ENCODE assay signal across 8 cellular contexts in genomic region chr14:96501746-96502620, GRCh38. TPM values are rescaled to one million over a fixed set of nuclear protein-coding genes. Genes with fewer than 3 reads are reported as not detected.
A peak's percentile ranks its signal among the peaks of the same experiment; 100 is the strongest.
DNase-seq lines count a peak whose midpoint lies in the region; ATAC-seq and TF ChIP-seq lines count a peak whose summit lies in the region.

Gene PAPOLA (plus strand): TSS chr14:96502382. CDS start chr14:96502593, 211 bp downstream.

- peak; percentile 83 for TF ChIP-seq POLR2A in prostate gland (IDR thresholded peaks at IDR 0.05)

- H3K27ac ChIP-seq in left ventricle myocardium inferior (replicated peaks), result peak within 1 kb of the TSS; percentile 97
- H3K27ac ChIP-seq in prostate gland, result peak within 1 kb of the TSS; percentile 94 to 98
- H3K27ac ChIP-seq in urinary bladder (ENCODE audit: low read depth), result peak within 1 kb of the TSS; percentile 95

- WGBS in prostate gland, result under 1% methylated on average over 71 of the region's 87 CpGs
- WGBS in urinary bladder, result under 1% methylated on average over 87 of the region's 87 CpGs

- peak within 1 kb of the TSS; percentile 89 for H3K4me3 ChIP-seq in left ventricle myocardium inferior
- H3K4me3 ChIP-seq in prostate gland, result peak within 1 kb of the TSS; percentile 70 to 99
- peak within 1 kb of the TSS; percentile 85 for H3K4me3 ChIP-seq in urinary bladder (ENCODE audit: low read depth, low read length)

- in situ Hi-C loops in GM13976 (cut with MboI; ENCODE audit: low sequenced_read_pairs, unreplicated experiment), result no loop called here

- no peaks in the 10 kb centered on the region for H3K36me3 ChIP-seq in left ventricle myocardium inferior
- H3K36me3 ChIP-seq in prostate gland, result no peaks in the 10 kb centered on the region
- H3K36me3 ChIP-seq in urinary bladder (ENCODE audit: insufficient read depth), result no peaks in the 10 kb centered on the region

- peak; percentile 5 for TF ChIP-seq CTCF in GM13976 (IDR thresholded peaks at IDR 0.05; ENCODE audit: borderline replicate concordance, control extremely low read depth, extremely low read depth, insufficient read depth, missing control alignments)
- peak; percentile 44 for TF ChIP-seq CTCF in left ventricle myocardium inferior (IDR thresholded peaks at IDR 0.05; ENCODE audit: borderline replicate concordance)
- peak in 3 of 4 experiments; percentile 12 to 37 (median 23) for TF ChIP-seq CTCF in prostate gland (IDR thresholded peaks at IDR 0.05)

- intact Hi-C loops in T-helper 1 cell treated with Interleukin-12 subunit alpha and Interleukin-12 subunit beta and Interleukin-4 antibody, amounts not matched to agents 30 ng/mL and 1 ng/mL, for 36 hours (cut with micrococcal nuclease), result loop anchor here (1.0 to 5.0 kb wide), 11 partner anchors 35 to 1345 kb away; partner anchors contain the start of genes ATG2B, DICER1, GSKIP and SYNE3
- intact Hi-C loops in left ventricle myocardium inferior (cut with micrococcal nuclease), result no loop called here
- intact Hi-C loops in prostate gland (cut with DNase I), result no loop called here

- H3K9me3 ChIP-seq in left ventricle myocardium inferior (replicated peaks) (no peaks in the 10 kb centered on the region), prostate gland (no peaks in the 10 kb centered on the region)

- H3K27me3 ChIP-seq in left ventricle myocardium inferior (ENCODE audit: low read depth), result no peaks in the 10 kb centered on the region
- no peaks in the 10 kb centered on the region for H3K27me3 ChIP-seq in prostate gland (replicated peaks; ENCODE audit: insufficient read depth)

- peaks cover 61% of the 10 kb centered on the region for H3K4me1 ChIP-seq in left ventricle myocardium inferior
- no peaks in the 10 kb centered on the region for H3K4me1 ChIP-seq in prostate gland (replicated peaks)
- no peaks in the 10 kb centered on the region for H3K4me1 ChIP-seq in urinary bladder (ENCODE audit: insufficient read depth)

- ATAC-seq in HG02870 (IDR thresholded peaks at IDR 0.05; ENCODE audit: unreplicated experiment), result peak; percentile 86

- DNase-seq in GM13976 (ENCODE audit: low spot score), result peak; percentile 96
- peak; percentile 74 for DNase-seq in NCI-H146 treated with DMSO at 0.1 percent for 48 hours (lab: John Stamatoyannopoulos, UW; ENCODE audit: unreplicated experiment)
- peak; percentile 89 for DNase-seq in amniotic stem cell (lab: John Stamatoyannopoulos, UW)
- DNase-seq in left ventricle myocardium inferior, result peak; percentile 93
- peak; percentile 93 for DNase-seq in prostate gland (ENCODE audit: low spot score)

RNA-seq across cellular contexts. Expression of gene PAPOLA, which starts in this region (rescaled TPM):
- total RNA-seq in T-helper 1 cell treated with Interleukin-12 subunit alpha and Interleukin-12 subunit beta and Interleukin-4 antibody, amounts not matched to agents 30 ng/mL and 1 ng/mL, for 36 hours, result 175 and 194 TPM in 2 replicates
- total RNA-seq in left ventricle myocardium inferior (136 TPM), prostate gland (100 to 1,000 TPM in 1 of 2 donors, 10 to 100 TPM in 1; 98.1 to 130 TPM), urinary bladder (327 TPM)
- polyA plus RNA-seq in urinary bladder, result 70.6 TPM

Comparison
In these comparisons a context has a peak if more than half of its experiments do, and no peak if none do; other contexts are left out.
1. Peak in every context shown above with its lines: DNase-seq, ATAC-seq, H3K4me3 ChIP-seq and H3K27ac ChIP-seq.